27 cellular contexts compared by ENCODE assay signal in the genomic region with DNA sequence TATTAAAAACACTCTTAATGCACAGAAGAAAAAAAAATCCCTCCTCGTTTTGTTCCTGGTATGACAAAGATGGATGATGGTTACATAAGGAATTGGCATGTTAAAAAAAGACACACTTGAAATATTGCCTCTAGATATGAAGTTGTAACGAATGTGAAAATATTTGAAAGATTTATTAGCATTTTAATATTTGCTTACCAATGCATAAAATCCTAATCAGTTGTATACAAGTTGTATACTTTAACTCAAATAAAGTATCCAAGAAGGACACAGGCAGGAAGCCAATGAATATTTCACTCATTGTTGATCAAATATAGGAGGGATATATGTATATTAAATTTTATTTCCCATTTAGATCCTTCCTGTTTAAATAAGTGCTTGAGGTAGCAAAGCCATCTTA.
"Had no signal": no experiment of that assay in that cellular context is flagged by ENCODE, and none has a peak within 500 bp of the region (broad histone marks: within the 10 kb centered on the region; RNA-seq: fewer than 3 reads in every experiment).

No MANE protein-coding gene starts in this region.

- H3K27ac ChIP-seq: ascending aorta, cardiac muscle cell, VCaP had no signal

- DNase-seq: activated B cell treated with CpG ODN at 0.5 μM for 24 hours; activated CD4-positive, alpha-beta memory T cell treated with anti-CD3 and anti-CD28 coated beads for 36 hours; activated CD4-positive, alpha-beta T cell treated with anti-CD3 and anti-CD28 coated beads for 4 hours; activated CD4-positive, alpha-beta T cell treated with anti-CD3 and anti-CD28 coated beads, Interleukin-2, amount 10 ng/mL, durations not matched to agents 24 days and 14 days; activated CD4-positive, alpha-beta T cell treated with anti-CD3 and anti-CD28 coated beads, Interleukin-2, amount 50 U/mL, for 1 hour; activated CD4-positive, alpha-beta T cell treated with anti-CD3 and anti-CD28 coated beads, Interleukin-2, amount 50 U/mL, for 4 hours; activated CD4-positive, CD25-positive, alpha-beta regulatory T cell treated with anti-CD3 and anti-CD28 coated beads, Interleukin-2, amount 50 U/mL, for 72 hours; activated CD8-positive, alpha-beta memory T cell treated with anti-CD3 and anti-CD28 coated beads, Interleukin-2, amount 50 U/mL, for 4 hours; activated CD8-positive, alpha-beta T cell treated with anti-CD3 and anti-CD28 coated beads for 36 hours; activated effector memory CD4-positive, alpha-beta T cell treated with Interleukin-2 at 50 U/mL for 16 hours; activated gamma-delta T cell; activated naive CD4-positive, alpha-beta T cell treated with anti-CD3 and anti-CD28 coated beads, Interleukin-2, amount 10 ng/mL, durations not matched to agents 7 days and 5 days; activated naive CD4-positive, alpha-beta T cell treated with Interleukin-2 at 50 U/mL for 16 hours; activated naive CD8-positive, alpha-beta T cell treated with anti-CD3 and anti-CD28 coated beads, Interleukin-2, amount 10 ng/mL, durations not matched to agents 7 days and 5 days; activated naive CD8-positive, alpha-beta T cell treated with anti-CD3 and anti-CD28 coated beads, Interleukin-2, amount 50 U/mL, for 24 hours; activated T-cell treated with anti-CD3 and anti-CD28 coated beads for 4 hours; activated T-cell treated with anti-CD3 and anti-CD28 coated beads, Interleukin-2, amount 50 U/mL, for 1 hour; activated T-cell treated with anti-CD3 and anti-CD28 coated beads, Interleukin-2, amount 50 U/mL, for 4 hours; caudate nucleus; T-helper 2 cell; T-helper 9 cell had no signal

- H3K4me3 ChIP-seq: ascending aorta, cardiac muscle cell had no signal

- H3K4me1 ChIP-seq: ascending aorta had no signal

- FAIRE-seq: bronchial epithelial cell, colon, TTC549 had no signal

- H3K27me3 ChIP-seq: ascending aorta had no signal

- H3K9me3 ChIP-seq: ascending aorta had no signal

- ATAC-seq: activated CD8-positive, alpha-beta T cell treated with anti-CD3 and anti-CD28 coated beads for 36 hours; activated naive CD8-positive, alpha-beta T cell treated with anti-CD3 and anti-CD28 coated beads, Interleukin-2, amount 50 U/mL, for 24 hours; activated T-cell treated with anti-CD3 and anti-CD28 coated beads, Interleukin-2, amount 50 U/mL, for 4 hours had no signal

- H3K36me3 ChIP-seq: ascending aorta, cardiac muscle cell had no signal
